15 cellular contexts compared by ENCODE assay signal in genomic region chr2:222358876-222359275, GRCh38.
DNase-seq lines count a peak whose midpoint lies in the region; ATAC-seq and TF ChIP-seq lines count a peak whose summit lies in the region.
"Had no signal": no experiment of that assay in that cellular context is flagged by ENCODE, and none has a peak within 500 bp of the region (broad histone marks: within the 10 kb centered on the region; RNA-seq: fewer than 3 reads in every experiment).

No MANE protein-coding gene starts in this region.

- in situ Hi-C loops in HAP-1 (cut with MboI; ENCODE audit: low sequenced_read_pairs) = no loop called here

- no peak overlapping the region for H3K4me3 ChIP-seq in HFF-Myc (replicated peaks; ENCODE audit: low read depth, low read length)
- no peak overlapping the region for H3K4me3 ChIP-seq in HAP-1
- H3K4me3 ChIP-seq: neural progenitor cell had no signal

- no peak for TF ChIP-seq CTCF in HFF-Myc (IDR thresholded peaks at IDR 0.05; ENCODE audit: low read depth, low read length, missing control alignments)

- H3K9me3 ChIP-seq in HAP-1 = no peaks in the 10 kb centered on the region

- intact Hi-C loops in posterior vena cava (cut with DNase I) = no loop called here

- peak; percentile 26 for DNase-seq in HFF-Myc (ENCODE audit: extremely low read depth, low read depth)
- DNase-seq in NOMO-1 treated with DMSO at 0.1 percent for 48 hours (lab: John Stamatoyannopoulos, UW; ENCODE audit: unreplicated experiment) = peak; percentile 58
- DNase-seq in fibroblast of gingiva (ENCODE audit: low read depth) = peak; percentile 82
- peak; percentile 80 for DNase-seq in posterior vena cava (ENCODE audit: low spot score)
- no peak for DNase-seq in T-helper 9 cell
- DNase-seq in NCI-H2107 treated with DMSO at 0.1 percent for 48 hours (lab: John Stamatoyannopoulos, UW; ENCODE audit: unreplicated experiment) = no peak
- DNase-seq in HAP-1 (ENCODE audit: low spot score in 2 of 2) = no peak
- DNase-seq: activated CD8-positive, alpha-beta T cell treated with anti-CD3 and anti-CD28 coated beads, Interleukin-2, amount 10 ng/mL, durations not matched to agents 7 days and 5 days; Calu3; foreskin melanocyte; stimulated activated CD4-positive, alpha-beta T cell treated with anti-CD3 and anti-CD28 coated beads, Interleukin-12 subunit alpha, Interleukin-12 subunit beta, amount 100 ng/mL, for 4 hours; T1000 had no signal

- no peaks in the 10 kb centered on the region for H3K36me3 ChIP-seq in HAP-1 (replicated peaks)
- H3K36me3 ChIP-seq: neural progenitor cell had no signal

- H3K4me1 ChIP-seq in HAP-1 = no peaks in the 10 kb centered on the region
- H3K4me1 ChIP-seq: neural progenitor cell had no signal

- no peaks in the 10 kb centered on the region for H3K27me3 ChIP-seq in HAP-1 (ENCODE audit: low read depth)
- H3K27me3 ChIP-seq: neural progenitor cell had no signal

- ATAC-seq in GM18519 (IDR thresholded peaks at IDR 0.05; ENCODE audit: low FRiP score, unreplicated experiment) = no peak
- ATAC-seq: activated CD8-positive, alpha-beta T cell treated with anti-CD3 and anti-CD28 coated beads, Interleukin-2, amount 10 ng/mL, durations not matched to agents 7 days and 5 days; HCT116 had no signal

Comparison
In these comparisons a context has a peak if more than half of its experiments do, and no peak if none do; other contexts are left out.
1. DNase-seq: peak in HFF-Myc (single experiment), NOMO-1 treated with DMSO at 0.1 percent for 48 hours (single experiment), fibroblast of gingiva (single experiment) and posterior vena cava (single experiment); none in T-helper 9 cell (single experiment), NCI-H2107 treated with DMSO at 0.1 percent for 48 hours (single experiment) and HAP-1 (0 of 2).